15 cellular contexts compared by ENCODE assay signal in genomic region chr1:2249559-2249906, GRCh38. TPM values are rescaled to one million over a fixed set of nuclear protein-coding genes. Genes with fewer than 3 reads are reported as not detected.
A peak's percentile ranks its signal among the peaks of the same experiment; 100 is the strongest.
DNase-seq lines count a peak whose midpoint lies in the region; ATAC-seq, FAIRE-seq and TF ChIP-seq lines count a peak whose summit lies in the region.
"Had no signal": no experiment of that assay in that cellular context is flagged by ENCODE, and none has a peak within 500 bp of the region (broad histone marks: within the 10 kb centered on the region; RNA-seq: fewer than 3 reads in every experiment).

No MANE protein-coding gene starts in this region.

- no peaks in the 10 kb centered on the region for H3K27me3 ChIP-seq in astrocyte (ENCODE audit: insufficient read depth, low read length)
- H3K27me3 ChIP-seq in right lobe of liver, result no peaks in the 10 kb centered on the region
- H3K27me3 ChIP-seq in suprapubic skin, result no peaks in the 10 kb centered on the region
- H3K27me3 ChIP-seq: cardiac muscle cell, left lung had no signal

- H3K36me3 ChIP-seq in astrocyte (ENCODE audit: insufficient read depth, low read length) (no peaks in the 10 kb centered on the region), right lobe of liver (no peaks in the 10 kb centered on the region), suprapubic skin (no peaks in the 10 kb centered on the region)
- H3K36me3 ChIP-seq: cardiac muscle cell, left lung had no signal

- TF ChIP-seq CTCF in astrocyte (IDR thresholded peaks at IDR 0.05; ENCODE audit: insufficient read depth, low read depth, low read length) (no peak), right lobe of liver (IDR thresholded peaks at IDR 0.05) (no peak), suprapubic skin (IDR thresholded peaks at IDR 0.05) (no peak)

- no peak for TF ChIP-seq POLR2A in right lobe of liver (IDR thresholded peaks at IDR 0.05)
- TF ChIP-seq POLR2A in suprapubic skin (IDR thresholded peaks at IDR 0.05), result no peak

- no peak overlapping the region for H3K4me2 ChIP-seq in astrocyte (ENCODE audit: low read length)

- H3K79me2 ChIP-seq in astrocyte (ENCODE audit: insufficient read depth, low read length), result peaks cover 99% of the 10 kb centered on the region

- H3K27ac ChIP-seq in astrocyte (ENCODE audit: low read depth, low read length) (no peak overlapping the region), right lobe of liver (peak overlapping the region; percentile 49 to 91 (median 86)), suprapubic skin (peak overlapping the region; percentile 18)
- H3K27ac ChIP-seq: cardiac muscle cell had no signal

- H3K9ac ChIP-seq in astrocyte (ENCODE audit: low read length), result no peak overlapping the region

- peaks cover 75% of the 10 kb centered on the region for H3K4me1 Mint-ChIP-seq in activated naive CD8-positive, alpha-beta T cell (ENCODE audit: low read depth)
- peaks cover 57% of the 10 kb centered on the region for H3K4me1 Mint-ChIP-seq in activated naive CD8-positive, alpha-beta T cell treated with anti-CD3 and anti-CD28 coated beads for 36 hours
- peaks cover 20% of the 10 kb centered on the region for H3K4me1 Mint-ChIP-seq in astrocyte (ENCODE audit: low read depth, unreplicated experiment)

- no peak overlapping the region for H3K4me3 Mint-ChIP-seq in activated naive CD8-positive, alpha-beta T cell
- no peak overlapping the region for H3K4me3 Mint-ChIP-seq in activated naive CD8-positive, alpha-beta T cell treated with anti-CD3 and anti-CD28 coated beads for 36 hours
- no peak overlapping the region for H3K4me3 Mint-ChIP-seq in astrocyte (ENCODE audit: unreplicated experiment)
- H3K4me3 Mint-ChIP-seq: activated naive CD4-positive, alpha-beta T cell treated with anti-CD3 and anti-CD28 coated beads, Interleukin-2, amount 50 U/mL, for 24 hours; stimulated activated naive CD8-positive, alpha-beta T cell treated with anti-CD3 and anti-CD28 coated beads, Interleukin-15, amount 100 ng/mL, for 72 hours had no signal

- peaks cover 99% of the 10 kb centered on the region for H4K20me1 ChIP-seq in astrocyte (ENCODE audit: insufficient read depth, low read length)

- ATAC-seq in right lobe of liver, result no peak
- no peak for ATAC-seq in HG03097 (IDR thresholded peaks at IDR 0.05; ENCODE audit: low FRiP score, unreplicated experiment)
- no peak for ATAC-seq in HG02623 (IDR thresholded peaks at IDR 0.05; ENCODE audit: unreplicated experiment)
- ATAC-seq in GM21526 (IDR thresholded peaks at IDR 0.05; ENCODE audit: low FRiP score, unreplicated experiment), result no peak
- ATAC-seq: activated CD4-positive, CD25-positive, alpha-beta regulatory T cell treated with anti-CD3 and anti-CD28 coated beads, Interleukin-2, amount 50 U/mL, for 24 hours; stimulated activated naive CD8-positive, alpha-beta T cell treated with anti-CD3 and anti-CD28 coated beads, Interleukin-15, amount 100 ng/mL, for 72 hours had no signal

- H3K4me1 ChIP-seq in astrocyte (ENCODE audit: insufficient read depth, low read length), result peaks cover 38% of the 10 kb centered on the region
- H3K4me1 ChIP-seq in right lobe of liver, result peaks cover 0 to 64% (median 32%) of the 10 kb centered on the region in 4 donors
- peaks cover 90% of the 10 kb centered on the region for H3K4me1 ChIP-seq in suprapubic skin

- peak overlapping the region; percentile 50 for H3K27ac Mint-ChIP-seq in activated naive CD8-positive, alpha-beta T cell
- no peak overlapping the region for H3K27ac Mint-ChIP-seq in activated naive CD8-positive, alpha-beta T cell treated with anti-CD3 and anti-CD28 coated beads for 36 hours
- peak overlapping the region; percentile 58 for H3K27ac Mint-ChIP-seq in astrocyte (ENCODE audit: unreplicated experiment)
- H3K27ac Mint-ChIP-seq: activated naive CD4-positive, alpha-beta T cell treated with anti-CD3 and anti-CD28 coated beads, Interleukin-2, amount 50 U/mL, for 24 hours; stimulated activated naive CD8-positive, alpha-beta T cell treated with anti-CD3 and anti-CD28 coated beads, Interleukin-15, amount 100 ng/mL, for 72 hours had no signal

- H3K9me3 ChIP-seq in astrocyte (ENCODE audit: insufficient read depth, low read depth, low read length), result no peaks in the 10 kb centered on the region
- H3K9me3 ChIP-seq in right lobe of liver, result no peaks in the 10 kb centered on the region
- no peaks in the 10 kb centered on the region for H3K9me3 ChIP-seq in suprapubic skin
- H3K9me3 ChIP-seq: left lung had no signal

- TF ChIP-seq EP300 in suprapubic skin (IDR thresholded peaks at IDR 0.05), result no peak

- no peaks in the 10 kb centered on the region for H3K9me3 Mint-ChIP-seq in activated naive CD8-positive, alpha-beta T cell (ENCODE audit: low read depth)
- peaks cover 4% of the 10 kb centered on the region for H3K9me3 Mint-ChIP-seq in activated naive CD8-positive, alpha-beta T cell treated with anti-CD3 and anti-CD28 coated beads for 36 hours
- no peaks in the 10 kb centered on the region for H3K9me3 Mint-ChIP-seq in astrocyte (ENCODE audit: unreplicated experiment)
- H3K9me3 Mint-ChIP-seq: activated naive CD4-positive, alpha-beta T cell treated with anti-CD3 and anti-CD28 coated beads, Interleukin-2, amount 50 U/mL, for 24 hours; stimulated activated naive CD8-positive, alpha-beta T cell treated with anti-CD3 and anti-CD28 coated beads, Interleukin-15, amount 100 ng/mL, for 72 hours had no signal

- H3K36me3 Mint-ChIP-seq in activated naive CD8-positive, alpha-beta T cell, result peaks cover 4% of the 10 kb centered on the region
- H3K36me3 Mint-ChIP-seq in activated naive CD8-positive, alpha-beta T cell treated with anti-CD3 and anti-CD28 coated beads for 36 hours, result peaks cover 22% of the 10 kb centered on the region
- peaks cover 12% of the 10 kb centered on the region for H3K36me3 Mint-ChIP-seq in astrocyte (ENCODE audit: low read depth, unreplicated experiment)

- H3K4me3 ChIP-seq in astrocyte (ENCODE audit: insufficient read depth, low read depth, low read length) (no peak overlapping the region), right lobe of liver (peak overlapping the region in 1 of 3 donors; percentile 48), suprapubic skin (no peak overlapping the region)
- H3K4me3 ChIP-seq: cardiac muscle cell, left lung had no signal

- H3K27me3 Mint-ChIP-seq in activated naive CD8-positive, alpha-beta T cell, result no peaks in the 10 kb centered on the region
- no peaks in the 10 kb centered on the region for H3K27me3 Mint-ChIP-seq in activated naive CD8-positive, alpha-beta T cell treated with anti-CD3 and anti-CD28 coated beads for 36 hours
- no peaks in the 10 kb centered on the region for H3K27me3 Mint-ChIP-seq in astrocyte (ENCODE audit: low read depth, unreplicated experiment)
- H3K27me3 Mint-ChIP-seq: activated naive CD4-positive, alpha-beta T cell treated with anti-CD3 and anti-CD28 coated beads, Interleukin-2, amount 50 U/mL, for 24 hours; stimulated activated naive CD8-positive, alpha-beta T cell treated with anti-CD3 and anti-CD28 coated beads, Interleukin-15, amount 100 ng/mL, for 72 hours had no signal

- no peak for DNase-seq in activated naive CD8-positive, alpha-beta T cell treated with anti-CD3 and anti-CD28 coated beads for 36 hours
- DNase-seq in astrocyte (ENCODE audit: low read depth) (no peak), right lobe of liver (no peak), suprapubic skin (ENCODE audit: low spot score in 2 of 2) (no peak)
- DNase-seq: left lung; NCI-H1417 treated with DMSO at 0.1 percent for 48 hours; stimulated activated CD4-positive, alpha-beta T cell treated with anti-CD3 and anti-CD28 coated beads, Interleukin-15, amount 100 ng/mL, for 24 hours; stimulated activated naive CD8-positive, alpha-beta T cell treated with anti-CD3 and anti-CD28 coated beads, Interleukin-15, amount 100 ng/mL, for 72 hours had no signal

- FAIRE-seq in astrocyte (lab: Jason Lieb, UNC), result no peak

- 77% methylated on average over 3 of the region's 8 CpGs for WGBS in right lobe of liver (ENCODE audit: insufficient coverage, low coverage, low lambda C conversion rate, missing lambda C conversion rate)
- WGBS in suprapubic skin, result 74% methylated on average over 8 of the region's 8 CpGs

- no peak overlapping the region for H2AFZ ChIP-seq in astrocyte (ENCODE audit: low read depth, low read length)

- intact Hi-C loops in right lobe of liver (cut with DNase I), result no loop called here

RNA-seq across cellular contexts. Expression of gene SKI, which starts 21.4 kb away (rescaled TPM):
- 10 to 100 TPM; 25.4 to 27.3 TPM for total RNA-seq in activated naive CD8-positive, alpha-beta T cell treated with anti-CD3 and anti-CD28 coated beads for 36 hours
- total RNA-seq in astrocyte (63.4 and 66.2 TPM in 2 replicates), right lobe of liver (10 to 100 TPM; 23.7 to 84.8 (median 31.4) TPM), suprapubic skin (10 to 100 TPM; 51.8 to 91.2 (median 68.1) TPM)

RNA-seq across cellular contexts. Expression of gene FAAP20, which starts 55.0 kb away (rescaled TPM):
- total RNA-seq in activated naive CD8-positive, alpha-beta T cell treated with anti-CD3 and anti-CD28 coated beads for 36 hours, result 10 to 100 TPM; 69.3 to 71.4 TPM
- total RNA-seq in astrocyte, result 114 and 124 TPM in 2 replicates
- total RNA-seq in right lobe of liver, result 10 to 100 TPM; 18.9 to 26.0 (median 24.4) TPM
- 10 to 100 TPM; 18.6 to 47.3 (median 24.9) TPM for total RNA-seq in suprapubic skin
